ENCODE assay signal across 9 cellular contexts in the genomic region with DNA sequence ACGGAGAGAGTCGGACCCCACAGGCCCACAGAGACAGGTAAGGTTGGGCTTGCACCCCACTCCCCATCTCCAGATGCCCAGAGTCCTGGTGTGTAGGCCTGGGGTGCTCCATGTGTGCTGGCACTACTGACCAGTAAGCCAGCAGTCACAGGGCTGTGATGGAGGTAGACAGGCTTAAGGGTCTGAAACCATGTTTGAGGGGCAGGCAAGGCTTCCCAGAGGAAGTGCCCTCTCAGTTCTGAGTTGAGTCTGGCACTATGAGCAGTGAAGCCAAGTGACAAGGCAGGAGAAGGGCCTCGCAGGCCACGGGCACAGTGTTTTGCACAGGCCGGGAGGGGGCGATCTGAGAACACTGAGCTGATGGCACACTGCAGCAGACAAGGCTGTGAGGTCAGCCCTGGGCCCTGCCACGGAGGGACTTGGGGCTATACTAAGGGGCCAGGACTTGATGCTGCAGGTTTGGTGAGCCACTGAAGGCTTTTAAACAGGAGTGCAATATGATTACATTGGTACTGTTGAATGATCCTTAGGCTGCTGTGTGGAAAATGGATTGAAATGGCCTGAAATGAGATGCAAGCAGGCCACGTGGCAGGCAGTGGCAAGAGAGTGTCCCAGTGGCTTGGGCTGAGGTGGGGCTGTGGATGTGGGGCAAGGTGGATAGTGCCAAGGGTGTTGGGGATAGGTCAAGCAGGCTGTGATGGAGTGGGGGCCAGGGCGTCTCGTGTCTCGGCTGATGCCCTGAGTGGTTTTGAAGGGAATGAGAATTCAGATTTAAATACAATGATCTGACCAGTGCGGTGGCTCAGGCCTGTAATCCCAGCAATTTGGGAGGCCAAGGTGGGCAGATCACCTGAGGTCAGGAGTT. TPM values are rescaled to one million over a fixed set of nuclear protein-coding genes. Genes with fewer than 3 reads are reported as not detected.
A peak's percentile ranks its signal among the peaks of the same experiment; 100 is the strongest.
DNase-seq lines count a peak whose midpoint lies in the region; ATAC-seq and TF ChIP-seq lines count a peak whose summit lies in the region.
"Had no signal": no experiment of that assay in that cellular context is flagged by ENCODE, and none has a peak within 500 bp of the region (broad histone marks: within the 10 kb centered on the region; RNA-seq: fewer than 3 reads in every experiment).

No MANE protein-coding gene starts in this region.

- no peaks in the 10 kb centered on the region for H3K79me1 ChIP-seq in trophoblast cell (ENCODE audit: low read length)

- ATAC-seq in GM18867 (IDR thresholded peaks at IDR 0.05; ENCODE audit: unreplicated experiment) (peak; percentile 71), upper lobe of right lung (peak; percentile 88)

- DNase-seq in A673 (ENCODE audit: low spot score), result peak; percentile 75
- peak; percentile 39 to 80 for DNase-seq in HL-60 (ENCODE audit: low read depth in 1 of 2, low spot score in 1 of 2)
- DNase-seq in SJCRH30, result peak; percentile 77 to 81
- DNase-seq in activated gamma-delta T cell treated with Interleukin-2 at 50 U/mL for 16 hours, result peak; percentile 73
- DNase-seq in germinal center (ENCODE audit: low spot score), result peak; percentile 86
- peak; percentile 53 to 77 for DNase-seq in trophoblast cell
- DNase-seq in upper lobe of right lung, result peak; percentile 88

- H2BK12ac ChIP-seq in trophoblast cell (ENCODE audit: low read length), result no peak overlapping the region

- H3K27me3 ChIP-seq in A673 (replicated peaks; ENCODE audit: insufficient read depth, low read depth, low read length, poor library complexity) (no peaks in the 10 kb centered on the region), HL-60 (ENCODE audit: insufficient read depth, poor library complexity, severe bottlenecking) (peaks cover 10% of the 10 kb centered on the region), SJCRH30 (peaks cover 3% of the 10 kb centered on the region; the same call in 1 of the 2 replicates), trophoblast cell (ENCODE audit: insufficient read depth, low read length) (no peaks in the 10 kb centered on the region), upper lobe of right lung (no peaks in the 10 kb centered on the region)

- WGBS in trophoblast cell (ENCODE audit: extremely low coverage, insufficient coverage, insufficient read length), result no CpG with 5 or more reads among the region's 12 CpGs

- intact Hi-C loops in A673 (cut with micrococcal nuclease; ENCODE audit: unreplicated experiment), result loop anchor here (5.0 to 10.0 kb wide), 2 partner anchors 69 to 241 kb away; no protein-coding TSS in a partner anchor
- intact Hi-C loops in upper lobe of right lung (cut with DNase I), result no loop called here

- no peak overlapping the region for H2BK5ac ChIP-seq in trophoblast cell (ENCODE audit: low read depth, low read length, poor library complexity)

- TF ChIP-seq CTCF in A673 (conservative IDR thresholded peaks at IDR 0.05; ENCODE audit: low read depth, low read length) (peak; percentile 80), HL-60 (IDR thresholded peaks at IDR 0.05; ENCODE audit: insufficient read depth, low read length) (peak; percentile 87), upper lobe of right lung (IDR thresholded peaks at IDR 0.05) (peak; percentile 69)

- POLR2A ChIA-PET in A673 (lab: Charles Lee; ENCODE audit: low non-redundant PET), result no interaction called here

- H4K8ac ChIP-seq in trophoblast cell (ENCODE audit: low read depth, low read length), result no peak overlapping the region

- no peak overlapping the region for H3K4me3 ChIP-seq in A673 (ENCODE audit: low read depth, low read length, poor library complexity, severe bottlenecking)
- no peak overlapping the region for H3K4me3 ChIP-seq in HL-60 (replicated peaks; ENCODE audit: insufficient read depth, low read length)
- H3K4me3 ChIP-seq in SJCRH30, result no peak overlapping the region
- H3K4me3 ChIP-seq in trophoblast cell (ENCODE audit: low read depth, low read length), result no peak overlapping the region
- no peak overlapping the region for H3K4me3 ChIP-seq in upper lobe of right lung

- H3K4me1 ChIP-seq in A673 (ENCODE audit: insufficient read depth, low read length, poor library complexity, severe bottlenecking) (no peaks in the 10 kb centered on the region), SJCRH30 (no peaks in the 10 kb centered on the region), trophoblast cell (ENCODE audit: control insufficient read depth in 1 of 2, insufficient read depth in 2 of 2, low read length in 2 of 2) (peaks cover 0 to 2% of the 10 kb centered on the region in 2 experiments), upper lobe of right lung (no peaks in the 10 kb centered on the region)

- no peak overlapping the region for H3K4me2 ChIP-seq in trophoblast cell (ENCODE audit: low read length)

- H3K36me3 ChIP-seq in A673 (ENCODE audit: insufficient read depth, low read length, poor library complexity, severe bottlenecking) (no peaks in the 10 kb centered on the region), SJCRH30 (no peaks in the 10 kb centered on the region), trophoblast cell (ENCODE audit: control insufficient read depth in 1 of 2, insufficient read depth in 2 of 2, low read length in 2 of 2) (no peaks in the 10 kb centered on the region), upper lobe of right lung (no peaks in the 10 kb centered on the region)

- no peaks in the 10 kb centered on the region for H3K79me2 ChIP-seq in trophoblast cell (ENCODE audit: control insufficient read depth, insufficient read depth, low read length, poor library complexity)

- no peak overlapping the region for H3K14ac ChIP-seq in trophoblast cell (ENCODE audit: low read length)

- H3K27ac ChIP-seq in A673 (ENCODE audit: low read depth, low read length, poor library complexity, severe bottlenecking) (no peak overlapping the region), HL-60 (replicated peaks) (no peak overlapping the region), SJCRH30 (no peak overlapping the region), trophoblast cell (ENCODE audit: low read depth, low read length) (no peak overlapping the region), upper lobe of right lung (no peak overlapping the region)

- H3K18ac ChIP-seq in trophoblast cell (ENCODE audit: low read length), result no peak overlapping the region

- H3K23ac ChIP-seq in trophoblast cell (ENCODE audit: low read length), result no peak overlapping the region

- no peak overlapping the region for H4K12ac ChIP-seq in trophoblast cell (ENCODE audit: low read depth, low read length)

- no peak overlapping the region for H2AK5ac ChIP-seq in trophoblast cell (ENCODE audit: low read length)

- no peak overlapping the region for H3K4ac ChIP-seq in trophoblast cell (ENCODE audit: low read depth, low read length)

- CTCF ChIA-PET in A673 (lab: Charles Lee), result interaction anchor here (0.6 to 1.7 kb wide), 3 partner anchors 12 to 135 kb away, joined by 3 to 6 read pairs (median 3); no protein-coding TSS in a partner anchor

- H2AFZ ChIP-seq in trophoblast cell (ENCODE audit: insufficient read depth, low read length, poor library complexity), result no peak overlapping the region

- no TSS peak for BruUV-seq in A673 (replicated peaks; lab: Mats Ljungman, UMichigan)

- H2BK120ac ChIP-seq in trophoblast cell (ENCODE audit: insufficient read depth, low read length, poor library complexity), result no peak overlapping the region

- H4K91ac ChIP-seq in trophoblast cell (ENCODE audit: low read depth, low read length), result no peak overlapping the region

- no peaks in the 10 kb centered on the region for H3K9me3 ChIP-seq in A673 (ENCODE audit: low read depth, low read length, poor library complexity, severe bottlenecking)
- no peaks in the 10 kb centered on the region for H3K9me3 ChIP-seq in SJCRH30 (replicated peaks)
- H3K9me3 ChIP-seq in trophoblast cell (ENCODE audit: insufficient read depth, low read depth, low read length), result no peaks in the 10 kb centered on the region
- no peaks in the 10 kb centered on the region for H3K9me3 ChIP-seq in upper lobe of right lung

- no peak overlapping the region for H3K9ac ChIP-seq in trophoblast cell (ENCODE audit: low read length)

RNA-seq across cellular contexts. Expression of a gene that starts 20.3 kb away (rescaled TPM):
- total RNA-seq in A673 (2021) (not detected in 2 replicates), upper lobe of right lung (0.17 TPM)
- total RNA-seq in SJCRH30 (2014; rRNA removed; shearing (Covaris generic)), result not detected in 2 replicates
- polyA plus RNA-seq in trophoblast cell (2013), result 0.01 TPM in 2 replicates

RNA-seq across cellular contexts. Expression of a gene that starts 34.3 kb away (rescaled TPM):
- total RNA-seq in A673 (2021) (55.1 and 69.4 TPM in 2 replicates), upper lobe of right lung (27.6 TPM)
- 23.8 and 31.4 TPM in 2 replicates for total RNA-seq in SJCRH30 (2014; rRNA removed; shearing (Covaris generic))
- polyA plus RNA-seq in trophoblast cell (2013), result 29.4 and 33.8 TPM in 2 replicates

RNA-seq across cellular contexts. Expression of a gene that starts 34.5 kb away (rescaled TPM):
- total RNA-seq in A673 (2021) (not detected in 2 replicates), upper lobe of right lung (not detected)
- not detected in 2 replicates for total RNA-seq in SJCRH30 (2014; rRNA removed; shearing (Covaris generic))
- polyA plus RNA-seq in trophoblast cell (2013), result not detected in 2 replicates
- total RNA-seq: urinary bladder had no signal

RNA-seq across cellular contexts. Expression of a gene that starts 45.1 kb away (rescaled TPM):
- total RNA-seq in A673 (2021) (2.4 TPM in 2 replicates), upper lobe of right lung (0.90 TPM)
- not detected in 2 replicates for total RNA-seq in SJCRH30 (2014; rRNA removed; shearing (Covaris generic))
- 0.19 and 0.82 TPM in 2 replicates for polyA plus RNA-seq in trophoblast cell (2013)
